ENCODE assay signal across 16 cellular contexts in genomic region chr22:40560551-40560950, GRCh38.
DNase-seq lines count a peak whose midpoint lies in the region; ATAC-seq and TF ChIP-seq lines count a peak whose summit lies in the region.
"Had no signal": no experiment of that assay in that cellular context is flagged by ENCODE, and none has a peak within 500 bp of the region (broad histone marks: within the 10 kb centered on the region; RNA-seq: fewer than 3 reads in every experiment).

No MANE protein-coding gene starts in this region.

- H3K4me3 Mint-ChIP-seq in glutamatergic neuron (ENCODE audit: unreplicated experiment), result peak overlapping the region; percentile 43
- H3K4me3 Mint-ChIP-seq: CD4-positive, alpha-beta memory T cell; memory B cell; T-helper 1 cell treated with Interleukin-12 subunit alpha and Interleukin-12 subunit beta and Interleukin-4 antibody, amounts not matched to agents 30 μg/mL and 1 μg/mL, for 36 hours had no signal

- WGBS in adrenal gland, 4 donors, result 67 to 80% (median 72%) methylated on average over 3 of the region's 3 CpGs

- H3K9me3 Mint-ChIP-seq in glutamatergic neuron (ENCODE audit: unreplicated experiment), result peaks cover 10% of the 10 kb centered on the region
- H3K9me3 Mint-ChIP-seq: CD4-positive, alpha-beta memory T cell; memory B cell; T-helper 1 cell treated with Interleukin-12 subunit alpha and Interleukin-12 subunit beta and Interleukin-4 antibody, amounts not matched to agents 30 μg/mL and 1 μg/mL, for 36 hours had no signal

- H3K4me3 ChIP-seq in HFF-Myc (replicated peaks; ENCODE audit: low read depth, low read length), result no peak overlapping the region
- H3K4me3 ChIP-seq in adrenal gland, result no peak overlapping the region
- H3K4me3 ChIP-seq: GM12878, psoas muscle, thoracic aorta had no signal

- peak; percentile 51 for DNase-seq in AG20443 (ENCODE audit: low spot score)
- peak; percentile 12 for DNase-seq in HFF-Myc (ENCODE audit: extremely low read depth, low read depth)
- DNase-seq in adrenal gland, result peak in 4 of 7 donors; percentile 32 to 45 (median 37)
- peak; percentile 23 for DNase-seq in glutamatergic neuron
- no peak for DNase-seq in stimulated activated naive CD4-positive, alpha-beta T cell treated with Interleukin-2 at 50 U/mL for 16 hours (lab: John Stamatoyannopoulos, UW)
- DNase-seq in Right ventricle myocardium inferior (ENCODE audit: missing footprints), result no peak
- no peak for DNase-seq in NCI-H146 treated with DMSO at 0.1 percent for 48 hours (lab: John Stamatoyannopoulos, UW; ENCODE audit: unreplicated experiment)
- DNase-seq: CD4-positive, alpha-beta memory T cell; NCI-H1417 treated with DMSO at 0.1 percent for 48 hours; psoas muscle had no signal

- peaks cover 3% of the 10 kb centered on the region for H3K27me3 Mint-ChIP-seq in glutamatergic neuron (ENCODE audit: unreplicated experiment)
- H3K27me3 Mint-ChIP-seq: CD4-positive, alpha-beta memory T cell; memory B cell had no signal

- TF ChIP-seq CTCF in HFF-Myc (IDR thresholded peaks at IDR 0.05; ENCODE audit: low read depth, low read length, missing control alignments) (no peak), adrenal gland (IDR thresholded peaks at IDR 0.05) (no peak), glutamatergic neuron (IDR thresholded peaks at IDR 0.05; ENCODE audit: partially characterized antibody, unreplicated experiment) (no peak)

- intact Hi-C loops in adrenal gland (cut with DNase I) (no loop called here), Right ventricle myocardium inferior (cut with DNase I) (no loop called here)

- peaks cover 35% of the 10 kb centered on the region for H3K4me1 Mint-ChIP-seq in glutamatergic neuron (ENCODE audit: low read depth, unreplicated experiment)

- TF ChIP-seq POLR2A in adrenal gland (IDR thresholded peaks at IDR 0.05), result no peak

- peaks cover 3 to 30% of the 10 kb centered on the region in 2 donors for H3K4me1 ChIP-seq in adrenal gland (replicated peaks in 1 of 2)

- ATAC-seq in HG02642 (IDR thresholded peaks at IDR 0.05; ENCODE audit: poor library complexity, unreplicated experiment) (no peak), Right ventricle myocardium inferior (no peak)
- ATAC-seq: GM12878, psoas muscle had no signal

- no peaks in the 10 kb centered on the region for H3K36me3 Mint-ChIP-seq in glutamatergic neuron (ENCODE audit: unreplicated experiment)

- H3K36me3 ChIP-seq in adrenal gland (replicated peaks in 1 of 2), result no peaks in the 10 kb centered on the region
- H3K36me3 ChIP-seq: thoracic aorta had no signal

- H3K27ac Mint-ChIP-seq in glutamatergic neuron (ENCODE audit: unreplicated experiment), result peak overlapping the region; percentile 96
- H3K27ac Mint-ChIP-seq: memory B cell; T-helper 1 cell treated with Interleukin-12 subunit alpha and Interleukin-12 subunit beta and Interleukin-4 antibody, amounts not matched to agents 30 μg/mL and 1 μg/mL, for 36 hours had no signal

- peak overlapping the region in 2 of 5 donors; percentile 13 to 61 for H3K27ac ChIP-seq in adrenal gland
- H3K27ac ChIP-seq: HL-60, psoas muscle, thoracic aorta had no signal

- no peaks in the 10 kb centered on the region for H3K27me3 ChIP-seq in adrenal gland

- no peaks in the 10 kb centered on the region for H3K9me3 ChIP-seq in adrenal gland (replicated peaks in 1 of 3)
- H3K9me3 ChIP-seq: psoas muscle, thoracic aorta had no signal

Comparison
In these comparisons a context has a peak if more than half of its experiments do, and no peak if none do; other contexts are left out.
1. DNase-seq: peak in AG20443 (single experiment), HFF-Myc (single experiment), adrenal gland (4 of 7) and glutamatergic neuron (single experiment); none in stimulated activated naive CD4-positive, alpha-beta T cell treated with Interleukin-2 at 50 U/mL for 16 hours (single experiment), Right ventricle myocardium inferior (single experiment) and NCI-H146 treated with DMSO at 0.1 percent for 48 hours (single experiment).